Comparison of ENCODE assay signal across 11 cellular contexts in genomic region chr4:82753725-82754410, GRCh38. TPM values are rescaled to one million over a fixed set of nuclear protein-coding genes. Genes with fewer than 3 reads are reported as not detected.
DNase-seq lines count a peak whose midpoint lies in the region; ATAC-seq and TF ChIP-seq lines count a peak whose summit lies in the region.
"Had no signal": no experiment of that assay in that cellular context is flagged by ENCODE, and none has a peak within 500 bp of the region (broad histone marks: within the 10 kb centered on the region; RNA-seq: fewer than 3 reads in every experiment).

No MANE protein-coding gene starts in this region.

- no peaks in the 10 kb centered on the region for H3K36me3 ChIP-seq in heart right ventricle
- H3K36me3 ChIP-seq in skeletal muscle tissue (ENCODE audit: control insufficient read depth in 3 of 3, insufficient read depth in 3 of 3, low read length in 3 of 3) = no peaks in the 10 kb centered on the region

- H3K4me1 Mint-ChIP-seq in natural killer cell = peaks cover 6 to 33% of the 10 kb centered on the region in 2 donors

- H3K27me3 Mint-ChIP-seq in natural killer cell (ENCODE audit: low read depth in 2 of 2) = no peaks in the 10 kb centered on the region

- intact Hi-C loops in heart right ventricle (cut with DNase I) (no loop called here), natural killer cell (cut with micrococcal nuclease) (no loop called here)

- no peak for TF ChIP-seq CTCF in heart right ventricle (IDR thresholded peaks at IDR 0.05)
- no peak for TF ChIP-seq CTCF in natural killer cell (IDR thresholded peaks at IDR 0.05)

- H3K9me3 ChIP-seq in heart right ventricle (no peaks in the 10 kb centered on the region), skeletal muscle tissue (ENCODE audit: control insufficient read depth in 3 of 3, low read length in 3 of 3) (no peaks in the 10 kb centered on the region)
- H3K9me3 ChIP-seq: BLaER1 treated with 17β-estradiol and CSF1 and Interleukin-3, amounts not matched to agents 10 nM and 100 nM had no signal

- no peak overlapping the region for H3K9ac ChIP-seq in skeletal muscle tissue (ENCODE audit: low read depth in 1 of 3, low read length in 3 of 3)
- H3K9ac ChIP-seq: BLaER1 treated with 17β-estradiol and CSF1 and Interleukin-3, amounts not matched to agents 10 nM and 100 nM had no signal

- WGBS in heart right ventricle, 2 donors = 42 to 54% methylated on average over 8 of the region's 8 CpGs

- no peaks in the 10 kb centered on the region for H3K27me3 ChIP-seq in heart right ventricle
- no peaks in the 10 kb centered on the region for H3K27me3 ChIP-seq in skeletal muscle tissue (ENCODE audit: control insufficient read depth in 3 of 3, insufficient read depth in 3 of 3, low read length in 3 of 3)
- H3K27me3 ChIP-seq: BLaER1 treated with 17β-estradiol and CSF1 and Interleukin-3, amounts not matched to agents 10 nM and 100 nM had no signal

- H3K27ac ChIP-seq in heart right ventricle (peak overlapping the region; percentile 23 to 78 (median 55)), skeletal muscle tissue (ENCODE audit: low read depth, low read length) (peak overlapping the region; percentile 25)
- H3K27ac ChIP-seq: BLaER1 treated with 17β-estradiol and CSF1 and Interleukin-3, amounts not matched to agents 10 nM and 100 nM had no signal

- H3K4me3 ChIP-seq in heart right ventricle = no peak overlapping the region
- H3K4me3 ChIP-seq in skeletal muscle tissue (ENCODE audit: low read length in 3 of 3) = no peak overlapping the region
- H3K4me3 ChIP-seq: BLaER1 treated with 17β-estradiol and CSF1 and Interleukin-3, amounts not matched to agents 10 nM and 100 nM had no signal

- DNase-seq in EH (ENCODE audit: low read depth) = peak; percentile 23
- peak; percentile 28 for DNase-seq in astrocyte of the hippocampus (ENCODE audit: low read depth, low spot score)
- DNase-seq in heart right ventricle = peak; percentile 23 to 33
- no peak for DNase-seq in SKM-1 treated with dmso at 0.1 percent for 144 hours (lab: John Stamatoyannopoulos, UW; ENCODE audit: unreplicated experiment)
- no peak for DNase-seq in natural killer cell
- no peak for DNase-seq in stimulated activated CD4-positive, alpha-beta T cell treated with anti-CD3 and anti-CD28 coated beads, Interleukin-4, amount 100 ng/mL, for 4 hours
- DNase-seq: cerebellar nuclear complex, NCI-H2081 treated with DMSO at 0.1 percent for 48 hours had no signal

- H3K9me3 Mint-ChIP-seq in natural killer cell = no peaks in the 10 kb centered on the region

- H3K36me3 Mint-ChIP-seq in natural killer cell = no peaks in the 10 kb centered on the region

- peak; percentile 31 to 79 (median 51) for ATAC-seq in heart right ventricle
- ATAC-seq in HG03025 (IDR thresholded peaks at IDR 0.05; ENCODE audit: low FRiP score, unreplicated experiment) = no peak
- no peak for ATAC-seq in natural killer cell

- H3K4me3 Mint-ChIP-seq in natural killer cell = no peak overlapping the region

- H3K4me1 ChIP-seq in heart right ventricle (peaks cover 0 to 32% (median 14%) of the 10 kb centered on the region in 9 donors), skeletal muscle tissue (ENCODE audit: control insufficient read depth in 3 of 3, insufficient read depth in 3 of 3, low read length in 3 of 3) (no peaks in the 10 kb centered on the region)

- no peak overlapping the region for H3K27ac Mint-ChIP-seq in natural killer cell

RNA-seq across cellular contexts. Expression of gene SCD5, which starts 44.7 kb away (rescaled TPM):
- total RNA-seq in heart right ventricle = 1 to 10 TPM; 1.7 to 5.0 (median 3.0) TPM
- 1 to 10 TPM; 3.8 to 6.7 TPM for polyA plus RNA-seq in heart right ventricle
- total RNA-seq in skeletal muscle tissue = 9.4 TPM
- 10 to 100 TPM in 1 of 3 donors, 1 to 10 TPM in 2; 8.9 to 11.6 (median 9.0) TPM for total RNA-seq in natural killer cell

Comparison
In these comparisons a context has a peak if more than half of its experiments do, and no peak if none do; other contexts are left out.
1. DNase-seq: peak in EH (single experiment), astrocyte of the hippocampus (single experiment) and heart right ventricle (2 of 2); none in SKM-1 treated with dmso at 0.1 percent for 144 hours (single experiment), natural killer cell (single experiment) and stimulated activated CD4-positive, alpha-beta T cell treated with anti-CD3 and anti-CD28 coated beads, Interleukin-4, amount 100 ng/mL, for 4 hours (0 of 2).
2. ATAC-seq: peak in heart right ventricle (8 of 8); none in HG03025 (single experiment) and natural killer cell (0 of 3).